In genomic region chr1:93047585-93047984, GRCh38 we compare ENCODE assay signal across 26 cellular contexts. TPM values are rescaled to one million over a fixed set of nuclear protein-coding genes. Genes with fewer than 3 reads are reported as not detected.
DNase-seq lines count a peak whose midpoint lies in the region; ATAC-seq, FAIRE-seq and TF ChIP-seq lines count a peak whose summit lies in the region.
"Had no signal": no experiment of that assay in that cellular context is flagged by ENCODE, and none has a peak within 500 bp of the region (broad histone marks: within the 10 kb centered on the region; RNA-seq: fewer than 3 reads in every experiment).

No MANE protein-coding gene starts in this region.

- H3K79me2 ChIP-seq in DND-41 (ENCODE audit: insufficient read depth, low read length), result no peaks in the 10 kb centered on the region
- no peaks in the 10 kb centered on the region for H3K79me2 ChIP-seq in Karpas-422 (ENCODE audit: low read length)

- peak; percentile 14 for FAIRE-seq in colon (lab: Jason Lieb, UNC)
- FAIRE-seq: A549, D721Med, G401.6, GM12892, H54 had no signal

- ATAC-seq in DND-41 (ENCODE audit: insufficient read depth, low read depth) (no peak), left colon (peak; percentile 91), left ventricle myocardium superior (no peak), GM21367 (IDR thresholded peaks at IDR 0.05; ENCODE audit: unreplicated experiment) (no peak), HG02884 (IDR thresholded peaks at IDR 0.05; ENCODE audit: unreplicated experiment) (no peak)
- no peak for ATAC-seq in activated T-cell treated with anti-CD3 and anti-CD28 coated beads, Interleukin-2, amount 50 U/mL, for 4 hours
- ATAC-seq: A549 had no signal

- intact Hi-C loops in left colon (cut with DNase I, micrococcal nuclease), result no loop called here
- intact Hi-C loops in left ventricle myocardium superior (cut with micrococcal nuclease), result no loop called here

- no peaks in the 10 kb centered on the region for H3K36me3 ChIP-seq in DND-41 (ENCODE audit: insufficient read depth, low read length)
- no peaks in the 10 kb centered on the region for H3K36me3 ChIP-seq in Karpas-422 (ENCODE audit: insufficient read depth, low read length)
- H3K36me3 ChIP-seq: BE2C; BLaER1 treated with 17β-estradiol and CSF1 and Interleukin-3, amounts not matched to agents 10 nM and 100 nM; HAP-1 had no signal

- H3K9ac ChIP-seq in DND-41 (ENCODE audit: low read depth, low read length) (no peak overlapping the region), Karpas-422 (ENCODE audit: low read length) (no peak overlapping the region)
- H3K9ac ChIP-seq: BLaER1 treated with 17β-estradiol and CSF1 and Interleukin-3, amounts not matched to agents 10 nM and 100 nM had no signal

- no peaks in the 10 kb centered on the region for H3K27me3 Mint-ChIP-seq in activated T-cell treated with anti-CD3 and anti-CD28 coated beads, Interleukin-2, amount 50 U/mL, for 4 hours (ENCODE audit: low read depth)
- H3K27me3 Mint-ChIP-seq: CD4-positive, alpha-beta T cell; CD8-positive, alpha-beta memory T cell had no signal

- TF ChIP-seq CTCF in DND-41 (IDR thresholded peaks at IDR 0.05; ENCODE audit: borderline replicate concordance, extremely low read depth, low read length, poor library complexity, severe bottlenecking), result no peak

- H3K4me1 ChIP-seq in DND-41 (ENCODE audit: insufficient read depth, low read length) (peaks cover 21% of the 10 kb centered on the region), Karpas-422 (ENCODE audit: low read length) (peaks cover 27% of the 10 kb centered on the region)
- H3K4me1 ChIP-seq: BE2C; BLaER1 treated with 17β-estradiol and CSF1 and Interleukin-3, amounts not matched to agents 10 nM and 100 nM; HAP-1 had no signal

- no peak overlapping the region for H3K27ac ChIP-seq in DND-41 (ENCODE audit: low read length)
- H3K27ac ChIP-seq in Karpas-422 (ENCODE audit: low read length), result no peak overlapping the region
- H3K27ac ChIP-seq: A549; BLaER1 treated with 17β-estradiol and CSF1 and Interleukin-3, amounts not matched to agents 10 nM and 100 nM had no signal

- H3K4me3 ChIP-seq in DND-41 (ENCODE audit: low read depth in 1 of 2, low read length in 2 of 2), result no peak overlapping the region
- H3K4me3 ChIP-seq in Karpas-422 (ENCODE audit: low read length), result no peak overlapping the region
- H3K4me3 ChIP-seq: A549; BLaER1 treated with 17β-estradiol and CSF1 and Interleukin-3, amounts not matched to agents 10 nM and 100 nM; HAP-1 had no signal

- DNase-seq in DND-41 (no peak), Karpas-422 (no peak), left colon (no peak), left ventricle myocardium superior (no peak)
- DNase-seq in activated T-cell treated with anti-CD3 and anti-CD28 coated beads, Interleukin-2, amount 50 U/mL, for 4 hours, result no peak
- DNase-seq: 8988T; ACHN; AML-193; BE2C; CD4-positive, alpha-beta T cell; CD8-positive, alpha-beta memory T cell; DMS 273 treated with DMSO at 0.1 percent for 48 hours; DMS79 treated with DMSO at 0.1 percent for 48 hours; GOT3; HFFc6 had no signal

- H2AFZ ChIP-seq in DND-41 (ENCODE audit: low read depth, low read length) (peak overlapping the region; percentile 17), Karpas-422 (ENCODE audit: low read length) (peak overlapping the region; percentile 12; the same call in 1 of the 2 replicates)

- no peaks in the 10 kb centered on the region for H3K9me2 ChIP-seq in Karpas-422 (replicated peaks; ENCODE audit: insufficient read depth, low read length)

- no peaks in the 10 kb centered on the region for H3K9me3 Mint-ChIP-seq in activated T-cell treated with anti-CD3 and anti-CD28 coated beads, Interleukin-2, amount 50 U/mL, for 4 hours
- H3K9me3 Mint-ChIP-seq: CD4-positive, alpha-beta T cell; CD8-positive, alpha-beta memory T cell; HFFc6 had no signal

- H3K4me3 Mint-ChIP-seq in activated T-cell treated with anti-CD3 and anti-CD28 coated beads, Interleukin-2, amount 50 U/mL, for 4 hours, result no peak overlapping the region
- H3K4me3 Mint-ChIP-seq: CD14-positive monocyte; CD4-positive, alpha-beta T cell; CD8-positive, alpha-beta memory T cell; HFFc6 had no signal

- no peaks in the 10 kb centered on the region for H3K36me3 Mint-ChIP-seq in activated T-cell treated with anti-CD3 and anti-CD28 coated beads, Interleukin-2, amount 50 U/mL, for 4 hours (ENCODE audit: insufficient read depth)
- H3K36me3 Mint-ChIP-seq: CD14-positive monocyte; CD8-positive, alpha-beta memory T cell had no signal

- H3K4me2 ChIP-seq in DND-41 (ENCODE audit: insufficient read depth, low read length) (no peak overlapping the region), Karpas-422 (ENCODE audit: low read depth, low read length, poor library complexity, severe bottlenecking) (no peak overlapping the region)
- H3K4me2 ChIP-seq: A549; BLaER1 treated with 17β-estradiol and CSF1 and Interleukin-3, amounts not matched to agents 10 nM and 100 nM had no signal

- H3K9me3 ChIP-seq in DND-41 (ENCODE audit: insufficient read depth, low read length, severe bottlenecking) (no peaks in the 10 kb centered on the region), Karpas-422 (ENCODE audit: low read length) (no peaks in the 10 kb centered on the region)
- H3K9me3 ChIP-seq: A549; BE2C; BLaER1 treated with 17β-estradiol and CSF1 and Interleukin-3, amounts not matched to agents 10 nM and 100 nM; HAP-1 had no signal

- peaks cover 4% of the 10 kb centered on the region for H3K4me1 Mint-ChIP-seq in activated T-cell treated with anti-CD3 and anti-CD28 coated beads, Interleukin-2, amount 50 U/mL, for 4 hours (ENCODE audit: low read depth)

- H4K20me1 ChIP-seq in DND-41 (ENCODE audit: insufficient read depth, low read length), result no peaks in the 10 kb centered on the region
- H4K20me1 ChIP-seq in Karpas-422 (ENCODE audit: insufficient read depth, low read depth, low read length), result no peaks in the 10 kb centered on the region
- H4K20me1 ChIP-seq: BLaER1 treated with 17β-estradiol and CSF1 and Interleukin-3, amounts not matched to agents 10 nM and 100 nM had no signal

- H3K27me3 ChIP-seq in DND-41 (ENCODE audit: insufficient read depth, low read length, poor library complexity) (no peaks in the 10 kb centered on the region), Karpas-422 (ENCODE audit: low read length) (no peaks in the 10 kb centered on the region)
- H3K27me3 ChIP-seq: BE2C; BLaER1 treated with 17β-estradiol and CSF1 and Interleukin-3, amounts not matched to agents 10 nM and 100 nM had no signal

RNA-seq across cellular contexts. Expression of gene MTF2, which starts 31.5 kb away (rescaled TPM):
- total RNA-seq in Karpas-422 (2014; rRNA removed; shearing (Covaris generic); ENCODE audit: low replicate concordance), result 34.6 and 36.3 TPM in 2 replicates
- total RNA-seq in left colon, result 10 to 100 TPM; 24.4 to 26.3 TPM
- total RNA-seq in activated T-cell treated with anti-CD3 and anti-CD28 coated beads, Interleukin-2, amount 50 U/mL, for 4 hours, result 10 to 100 TPM; 37.4 to 42.7 (median 42.3) TPM
- 8.7 TPM for total RNA-seq in left ventricle myocardium superior
